Comparison of ENCODE assay signal across 1 cellular context in genomic region chr20:62711703-62712101, GRCh38.
TF ChIP-seq lines count a peak whose summit lies in the region.

No MANE protein-coding gene starts in this region.

TF ChIP-seq in K562, 482 proteins besides CTCF, POLR2A, EP300 and RAD21 (continued from another document and continues in another):
- TF ChIP-seq ZNF398 (CRISPR knock-in tag; IDR thresholded peaks at IDR 0.05) (no peak), BRD4 (IDR thresholded peaks at IDR 0.05) (no peak), EZH2 (IDR thresholded peaks at IDR 0.05; ENCODE audit: borderline replicate concordance, low read depth, low read length) (no peak), BMI1 (IDR thresholded peaks at IDR 0.05; ENCODE audit: low read length) (no peak), HDAC1 (IDR thresholded peaks at IDR 0.05) (0 out of 4 replicates have a peak, but pooled peaks of 1 of the 2 experiments have one; percentile 18), TCF7L2 (IDR thresholded peaks at IDR 0.05; ENCODE audit: low read depth, low read length) (no peak), ZNF699 (CRISPR knock-in tag; IDR thresholded peaks at IDR 0.05; ENCODE audit: insufficient replicate concordance) (no peak), NR2C1 (IDR thresholded peaks at IDR 0.05) (no peak), NR2C1 (tag; IDR thresholded peaks at IDR 0.05) (no peak), TBL1XR1 (IDR thresholded peaks at IDR 0.05; ENCODE audit: low read length in 2 of 2) (no peak), ZMIZ1 (IDR thresholded peaks at IDR 0.05; ENCODE audit: low read depth in 2 of 2, low read length in 2 of 2) (no peak), TBP (optimal IDR thresholded peaks at IDR 0.05; ENCODE audit: low read depth, low read length) (no peak), MYC (IDR thresholded peaks at IDR 0.05; ENCODE audit: low read depth, low read length) (peak; percentile 13; the same call in 1 of the 2 replicates), MYC (CRISPR knock-in tag; IDR thresholded peaks at IDR 0.05; ENCODE audit: borderline replicate concordance, low read depth) (peak; percentile 39; the same call in 1 of the 2 replicates), ZBTB11 (CRISPR knock-in tag; IDR thresholded peaks at IDR 0.05) (no peak), ILK (tag; IDR thresholded peaks at IDR 0.05; ENCODE audit: borderline replicate concordance, low read depth) (no peak), ZSCAN32 (CRISPR knock-in tag; IDR thresholded peaks at IDR 0.05) (no peak), PYGO2 (tag; IDR thresholded peaks at IDR 0.05) (no peak), FOXA3 (CRISPR knock-in tag; conservative IDR thresholded peaks at IDR 0.05 in 1 of 2, IDR thresholded peaks at IDR 0.05 in 1 of 2) (no peak), NBN (IDR thresholded peaks at IDR 0.05; ENCODE audit: low read depth) (no peak), SPI1 (IDR thresholded peaks at IDR 0.05; ENCODE audit: borderline replicate concordance, low read depth, low read length) (no peak), ZNF282 (CRISPR knock-in tag; IDR thresholded peaks at IDR 0.05) (no peak), ESRRB (CRISPR knock-in tag; IDR thresholded peaks at IDR 0.05; ENCODE audit: borderline replicate concordance) (no peak), ZNF584 (CRISPR knock-in tag; IDR thresholded peaks at IDR 0.05; ENCODE audit: low read depth) (peak; percentile 79), U2AF1 (optimal IDR thresholded peaks at IDR 0.05; ENCODE audit: low read depth, low read length) (no peak), NR0B1 (IDR thresholded peaks at IDR 0.05; ENCODE audit: partially characterized antibody) (no peak), FOXP4 (CRISPR knock-in tag; IDR thresholded peaks at IDR 0.05; ENCODE audit: borderline replicate concordance) (peak; percentile 14; the same call in 1 of the 2 replicates), KDM4B (IDR thresholded peaks at IDR 0.05; ENCODE audit: borderline replicate concordance in 2 of 2, low read depth in 1 of 2) (no peak), ZNF79 (CRISPR knock-in tag; IDR thresholded peaks at IDR 0.05; ENCODE audit: low read depth) (no peak), TGIF2 (CRISPR knock-in tag; IDR thresholded peaks at IDR 0.05) (no peak), BHLHE40 (IDR thresholded peaks at IDR 0.05; ENCODE audit: low read length) (peak; percentile 59), THRA (IDR thresholded peaks at IDR 0.05) (no peak), SLC30A9 (CRISPR knock-in tag; IDR thresholded peaks at IDR 0.05) (no peak), HOMEZ (CRISPR knock-in tag; IDR thresholded peaks at IDR 0.05) (no peak), GMEB1 (CRISPR knock-in tag; IDR thresholded peaks at IDR 0.05) (peak; percentile 46; the same call in 1 of the 2 replicates), MLX (CRISPR knock-in tag; conservative IDR thresholded peaks at IDR 0.05) (no peak), MED1 (CRISPR knock-in tag; IDR thresholded peaks at IDR 0.05; ENCODE audit: borderline replicate concordance) (no peak), ZNF217 (CRISPR knock-in tag; IDR thresholded peaks at IDR 0.05) (no peak), RFX7 (CRISPR knock-in tag; IDR thresholded peaks at IDR 0.05) (no peak), CBFA2T3 (IDR thresholded peaks at IDR 0.05) (no peak), BDP1 (IDR thresholded peaks at IDR 0.05; ENCODE audit: insufficient read depth, insufficient read length) (no peak), DACH1 (IDR thresholded peaks at IDR 0.05; ENCODE audit: partially characterized antibody) (no peak), PRPF4 (IDR thresholded peaks at IDR 0.05; ENCODE audit: insufficient read depth, low read depth, low read length, poor library complexity, severe bottlenecking) (no peak), CREB5 (CRISPR knock-in tag; IDR thresholded peaks at IDR 0.05) (no peak)
